Comparison of ENCODE assay signal across 1 cellular context in genomic region chr7:114921636-114922150, GRCh38.
TF ChIP-seq lines count a peak whose summit lies in the region.

TSS of gene MDFIC (plus strand) at chr7:114922094. CDS start at chr7:114923034, 940 bp downstream.

TF ChIP-seq in IMR-90, 13 proteins besides CTCF, POLR2A, EP300 and RAD21:
- TF ChIP-seq ELK1 (IDR thresholded peaks at IDR 0.05; ENCODE audit: borderline replicate concordance, low read depth, low read length) (no peak), NFE2L2 (IDR thresholded peaks at IDR 0.05; ENCODE audit: low read depth, low read length) (no peak), MXI1 (IDR thresholded peaks at IDR 0.05; ENCODE audit: borderline replicate concordance, low read depth, low read length) (no peak), CHD1 (IDR thresholded peaks at IDR 0.05; ENCODE audit: low read depth, low read length) (no peak), BHLHE40 (IDR thresholded peaks at IDR 0.05; ENCODE audit: low read depth, low read length) (no peak), CEBPB (IDR thresholded peaks at IDR 0.05; ENCODE audit: low read depth, low read length) (no peak), MAFK (IDR thresholded peaks at IDR 0.05; ENCODE audit: low read depth, low read length) (no peak), FOS (IDR thresholded peaks at IDR 0.05; ENCODE audit: low read depth, low read length) (no peak), RFX5 (IDR thresholded peaks at IDR 0.05; ENCODE audit: low read depth, low read length) (no peak), SMC3 (IDR thresholded peaks at IDR 0.05; ENCODE audit: low read depth, low read length) (no peak), RCOR1 (IDR thresholded peaks at IDR 0.05; ENCODE audit: insufficient replicate concordance, low read length) (no peak), USF2 (IDR thresholded peaks at IDR 0.05; ENCODE audit: low read depth, low read length) (no peak), MAZ (IDR thresholded peaks at IDR 0.05; ENCODE audit: borderline replicate concordance, low read depth, low read length) (no peak)
